In genomic region chr11:99423435-99423983, GRCh38 we compare ENCODE assay signal across 22 cellular contexts.
"Had no signal": no experiment of that assay in that cellular context is flagged by ENCODE, and none has a peak within 500 bp of the region (broad histone marks: within the 10 kb centered on the region; RNA-seq: fewer than 3 reads in every experiment).

No MANE protein-coding gene starts in this region.

- H3K4me3 ChIP-seq: body of pancreas, cardiac muscle cell, right lobe of liver, skin epidermis, stomach, suprapubic skin, tibial nerve had no signal

- H3K4me3 Mint-ChIP-seq: activated CD4-positive, alpha-beta T cell treated with anti-CD3 and anti-CD28 coated beads, Interleukin-2, amount 10 ng/mL, durations not matched to agents 7 days and 5 days; activated CD8-positive, alpha-beta memory T cell treated with anti-CD3 and anti-CD28 coated beads, Interleukin-2, amount 10 ng/mL, durations not matched to agents 7 days and 5 days; activated CD8-positive, alpha-beta T cell treated with anti-CD3 and anti-CD28 coated beads for 36 hours; activated naive CD4-positive, alpha-beta T cell treated with anti-CD3 and anti-CD28 coated beads, Interleukin-2, amount 10 ng/mL, durations not matched to agents 7 days and 5 days; nephron progenitor cell; stimulated activated memory B cell treated with anti-CD40 and anti-IgM and Interleukin-4, amounts not matched to agents 10 μg/mL and 1 μg/mL and 100 μg/mL, for 72 hours had no signal

- H3K27me3 ChIP-seq: body of pancreas, cardiac muscle cell, right lobe of liver, stomach, suprapubic skin, tibial nerve had no signal

- H3K4me1 Mint-ChIP-seq: activated CD4-positive, alpha-beta T cell treated with anti-CD3 and anti-CD28 coated beads, Interleukin-2, amount 10 ng/mL, durations not matched to agents 7 days and 5 days; activated CD8-positive, alpha-beta memory T cell treated with anti-CD3 and anti-CD28 coated beads, Interleukin-2, amount 10 ng/mL, durations not matched to agents 7 days and 5 days; activated naive CD4-positive, alpha-beta T cell treated with anti-CD3 and anti-CD28 coated beads, Interleukin-2, amount 10 ng/mL, durations not matched to agents 7 days and 5 days; stimulated activated memory B cell treated with anti-CD40 and anti-IgM and Interleukin-4, amounts not matched to agents 10 μg/mL and 1 μg/mL and 100 μg/mL, for 72 hours had no signal

- H3K4me1 ChIP-seq: body of pancreas, right lobe of liver, stomach, suprapubic skin, tibial nerve had no signal

- H3K36me3 ChIP-seq: cardiac muscle cell, right lobe of liver, stomach, suprapubic skin, tibial nerve had no signal

- H3K36me3 Mint-ChIP-seq: activated CD8-positive, alpha-beta memory T cell treated with anti-CD3 and anti-CD28 coated beads, Interleukin-2, amount 10 ng/mL, durations not matched to agents 7 days and 5 days; activated naive CD4-positive, alpha-beta T cell treated with anti-CD3 and anti-CD28 coated beads, Interleukin-2, amount 10 ng/mL, durations not matched to agents 7 days and 5 days; stimulated activated memory B cell treated with anti-CD40 and anti-IgM and Interleukin-4, amounts not matched to agents 10 μg/mL and 1 μg/mL and 100 μg/mL, for 72 hours had no signal

- H3K9me3 ChIP-seq: body of pancreas, right lobe of liver, suprapubic skin, tibial nerve had no signal

- H3K27ac Mint-ChIP-seq: activated CD4-positive, alpha-beta T cell treated with anti-CD3 and anti-CD28 coated beads, Interleukin-2, amount 10 ng/mL, durations not matched to agents 7 days and 5 days; activated CD8-positive, alpha-beta memory T cell treated with anti-CD3 and anti-CD28 coated beads, Interleukin-2, amount 10 ng/mL, durations not matched to agents 7 days and 5 days; activated CD8-positive, alpha-beta T cell treated with anti-CD3 and anti-CD28 coated beads for 36 hours; activated naive CD4-positive, alpha-beta T cell treated with anti-CD3 and anti-CD28 coated beads, Interleukin-2, amount 10 ng/mL, durations not matched to agents 7 days and 5 days; nephron progenitor cell; stimulated activated memory B cell treated with anti-CD40 and anti-IgM and Interleukin-4, amounts not matched to agents 10 μg/mL and 1 μg/mL and 100 μg/mL, for 72 hours had no signal

- H3K9me3 Mint-ChIP-seq: nephron progenitor cell had no signal

- H3K27ac ChIP-seq: body of pancreas, cardiac muscle cell, right lobe of liver, skin epidermis, stomach, suprapubic skin, tibial nerve had no signal

- H3K27me3 Mint-ChIP-seq: activated CD4-positive, alpha-beta T cell treated with anti-CD3 and anti-CD28 coated beads, Interleukin-2, amount 10 ng/mL, durations not matched to agents 7 days and 5 days; activated CD8-positive, alpha-beta memory T cell treated with anti-CD3 and anti-CD28 coated beads, Interleukin-2, amount 10 ng/mL, durations not matched to agents 7 days and 5 days; activated CD8-positive, alpha-beta T cell treated with anti-CD3 and anti-CD28 coated beads for 36 hours; activated naive CD4-positive, alpha-beta T cell treated with anti-CD3 and anti-CD28 coated beads, Interleukin-2, amount 10 ng/mL, durations not matched to agents 7 days and 5 days; stimulated activated memory B cell treated with anti-CD40 and anti-IgM and Interleukin-4, amounts not matched to agents 10 μg/mL and 1 μg/mL and 100 μg/mL, for 72 hours had no signal

- FAIRE-seq: endometrium, urothelium cell line had no signal

- ATAC-seq: activated CD4-positive, CD25-positive, alpha-beta regulatory T cell treated with anti-CD3 and anti-CD28 coated beads, Interleukin-2, amount 50 U/mL, for 24 hours; activated CD8-positive, alpha-beta memory T cell treated with anti-CD3 and anti-CD28 coated beads, Interleukin-2, amount 10 ng/mL, durations not matched to agents 7 days and 5 days; activated CD8-positive, alpha-beta T cell treated with anti-CD3 and anti-CD28 coated beads for 36 hours; body of pancreas had no signal

- DNase-seq: activated CD4-positive, alpha-beta T cell treated with anti-CD3 and anti-CD28 coated beads, Interleukin-2, amount 10 ng/mL, durations not matched to agents 7 days and 5 days; activated CD8-positive, alpha-beta memory T cell treated with anti-CD3 and anti-CD28 coated beads, Interleukin-2, amount 10 ng/mL, durations not matched to agents 7 days and 5 days; activated CD8-positive, alpha-beta T cell treated with anti-CD3 and anti-CD28 coated beads for 36 hours; activated effector memory CD4-positive, alpha-beta T cell treated with anti-CD3 and anti-CD28 coated beads, Interleukin-2, amount 50 U/mL, for 16 hours; activated naive CD4-positive, alpha-beta T cell treated with anti-CD3 and anti-CD28 coated beads, Interleukin-2, amount 10 ng/mL, durations not matched to agents 7 days and 5 days; activated T-cell treated with anti-CD3 and anti-CD28 coated beads for 4 hours; amygdala; body of pancreas; cortex of kidney; foreskin fibroblast; nephron progenitor cell; nucleus accumbens; right lobe of liver; stomach had no signal
